In genomic region chr18:35005963-35006577, GRCh38 we compare ENCODE assay signal across 8 cellular contexts. TPM values are rescaled to one million over a fixed set of nuclear protein-coding genes. Genes with fewer than 3 reads are reported as not detected.
DNase-seq lines count a peak whose midpoint lies in the region; ATAC-seq, FAIRE-seq and TF ChIP-seq lines count a peak whose summit lies in the region.

No MANE protein-coding gene starts in this region.

- H3K36me3 Mint-ChIP-seq in activated CD8-positive, alpha-beta memory T cell treated with anti-CD3 and anti-CD28 coated beads, Interleukin-2, amount 10 ng/mL, durations not matched to agents 7 days and 5 days = no peaks in the 10 kb centered on the region
- no peaks in the 10 kb centered on the region for H3K36me3 Mint-ChIP-seq in H9 (ENCODE audit: insufficient read depth in 1 of 3, low read depth in 3 of 3)

- H3K23ac ChIP-seq in H9 (ENCODE audit: insufficient read length, low read depth, low read length) (no peak overlapping the region), H1 (ENCODE audit: insufficient read length) (no peak overlapping the region), mesenchymal stem cell (ENCODE audit: low read length in 2 of 2) (no peak overlapping the region)

- H4K20me1 ChIP-seq in H9 (ENCODE audit: control insufficient read depth, insufficient read depth, insufficient read length) (no peaks in the 10 kb centered on the region), H1 (replicated peaks in 1 of 2; ENCODE audit: control insufficient read depth in 1 of 2, insufficient read depth in 2 of 2, low read length in 2 of 2) (no peaks in the 10 kb centered on the region)

- no peak overlapping the region for H3K56ac ChIP-seq in H9 (ENCODE audit: insufficient read length, low read depth, low read length)
- no peak overlapping the region for H3K56ac ChIP-seq in H1 (replicated peaks; ENCODE audit: insufficient read length, low read depth, low read length)

- H4K91ac ChIP-seq in H9 (ENCODE audit: insufficient read length, low read depth, low read length) (no peak overlapping the region), H1 (replicated peaks; ENCODE audit: insufficient read length, low read length) (no peak overlapping the region), mesenchymal stem cell (ENCODE audit: low read length) (no peak overlapping the region)

- no peak overlapping the region for H2BK20ac ChIP-seq in H9 (ENCODE audit: low read depth, low read length, poor library complexity, severe bottlenecking)
- H2BK20ac ChIP-seq in H1 (ENCODE audit: low read length) = no peak overlapping the region

- H4K8ac ChIP-seq in H9 (replicated peaks; ENCODE audit: insufficient read length, low read depth, low read length) = no peak overlapping the region
- no peak overlapping the region for H4K8ac ChIP-seq in H1 (ENCODE audit: extremely low read depth, insufficient read depth, low read length)
- H4K8ac ChIP-seq in mesenchymal stem cell (ENCODE audit: low read length) = no peak overlapping the region

- TF ChIP-seq POLR2A in Peyer's patch (IDR thresholded peaks at IDR 0.05) (no peak), H1 (IDR thresholded peaks at IDR 0.05; ENCODE audit: control extremely low read depth in 1 of 2, low read depth in 2 of 2, low read length in 2 of 2) (no peak)

- peak; percentile 89 for FAIRE-seq in H1 (lab: Jason Lieb, UNC)

- CTCF ChIA-PET in activated CD8-positive, alpha-beta memory T cell treated with anti-CD3 and anti-CD28 coated beads, Interleukin-2, amount 10 ng/mL, durations not matched to agents 7 days and 5 days (lab: Charles Lee) = interaction anchor here (0.7 to 2.6 kb wide), 10 partner anchors 11 to 226 kb away, joined by 3 to 10 read pairs (median 4); partner anchors contain the start of gene MAPRE2
- CTCF ChIA-PET in H1 (lab: Charles Lee; ENCODE audit: partially characterized antibody) = interaction anchor here (0.7 to 2.7 kb wide), 22 partner anchors 9 to 381 kb away, joined by 3 to 20 read pairs (median 4); no protein-coding TSS in a partner anchor

- H3K79me2 ChIP-seq in H9 (ENCODE audit: insufficient read depth, low read length) (no peaks in the 10 kb centered on the region), H1 (ENCODE audit: control insufficient read depth in 1 of 2, insufficient read depth in 2 of 2, low read length in 2 of 2) (no peaks in the 10 kb centered on the region)

- no peak overlapping the region for H3K27ac Mint-ChIP-seq in activated CD8-positive, alpha-beta memory T cell treated with anti-CD3 and anti-CD28 coated beads, Interleukin-2, amount 10 ng/mL, durations not matched to agents 7 days and 5 days
- H3K27ac Mint-ChIP-seq in H9 = no peak overlapping the region

- H2BK120ac ChIP-seq in H9 (ENCODE audit: low read depth, low read length, poor library complexity, severe bottlenecking) (no peak overlapping the region), H1 (replicated peaks; ENCODE audit: low read depth, low read length) (no peak overlapping the region), mesenchymal stem cell (ENCODE audit: low read depth, low read length) (no peak overlapping the region)

- H3K4me1 ChIP-seq in H9 (ENCODE audit: insufficient read depth, low read length) (no peaks in the 10 kb centered on the region), Peyer's patch (no peaks in the 10 kb centered on the region), H1 (replicated peaks in 1 of 4; ENCODE audit: control insufficient read depth in 3 of 4, insufficient read depth in 4 of 4, low read length in 3 of 4) (peaks cover 0 to 2% (median 0%) of the 10 kb centered on the region in 4 experiments; a peak in 1 of 7 replicates), mesenchymal stem cell (ENCODE audit: control insufficient read depth, insufficient read depth, low read depth, low read length) (peaks cover 1% of the 10 kb centered on the region)

- no peaks in the 10 kb centered on the region for H3K9me3 Mint-ChIP-seq in activated CD8-positive, alpha-beta memory T cell treated with anti-CD3 and anti-CD28 coated beads, Interleukin-2, amount 10 ng/mL, durations not matched to agents 7 days and 5 days (ENCODE audit: low read depth)
- no peaks in the 10 kb centered on the region for H3K9me3 Mint-ChIP-seq in H9

- H3K27me3 ChIP-seq in H9 (ENCODE audit: insufficient read depth, low read length) (no peaks in the 10 kb centered on the region), Peyer's patch (no peaks in the 10 kb centered on the region), H1 (replicated peaks in 1 of 4; ENCODE audit: control insufficient read depth in 3 of 4, extremely low read depth in 1 of 4, insufficient read depth in 3 of 4, low read length in 3 of 4) (no peaks in the 10 kb centered on the region), mesenchymal stem cell (ENCODE audit: control insufficient read depth in 1 of 2, insufficient read depth in 1 of 2, low read length in 2 of 2) (no peaks in the 10 kb centered on the region)

- no peak overlapping the region for H3K4me3 Mint-ChIP-seq in activated CD8-positive, alpha-beta memory T cell treated with anti-CD3 and anti-CD28 coated beads, Interleukin-2, amount 10 ng/mL, durations not matched to agents 7 days and 5 days
- no peak overlapping the region for H3K4me3 Mint-ChIP-seq in H9

- no peak overlapping the region for H3K27ac ChIP-seq in H9 (ENCODE audit: insufficient read length, low read depth, low read length)
- no peak overlapping the region for H3K27ac ChIP-seq in Peyer's patch
- H3K27ac ChIP-seq in H1 (ENCODE audit: low read depth, low read length) = no peak overlapping the region
- H3K27ac ChIP-seq in mesenchymal stem cell (ENCODE audit: low read length, poor library complexity, severe bottlenecking) = no peak overlapping the region

- H4K5ac ChIP-seq in H9 (ENCODE audit: insufficient read length, low read depth, low read length) (no peak overlapping the region), H1 (ENCODE audit: insufficient read length, low read depth, low read length) (no peak overlapping the region)

- no peak overlapping the region for H3K4me2 ChIP-seq in H9 (ENCODE audit: insufficient read depth, insufficient read length, low read length)
- no peak overlapping the region for H3K4me2 ChIP-seq in H1 (ENCODE audit: insufficient read depth in 1 of 2, low read depth in 2 of 2, low read length in 2 of 2)
- H3K4me2 ChIP-seq in mesenchymal stem cell (ENCODE audit: low read length, poor library complexity, severe bottlenecking) = no peak overlapping the region

- H2AK5ac ChIP-seq in H9 (ENCODE audit: insufficient read length, low read length) (no peak overlapping the region), H1 (ENCODE audit: low read depth, low read length) (no peak overlapping the region), mesenchymal stem cell (ENCODE audit: low read length, severe bottlenecking) (no peak overlapping the region)

- H2AFZ ChIP-seq in H9 (ENCODE audit: low read length) (peak overlapping the region; percentile 91), H1 (ENCODE audit: low read length) (0 out of 2 replicates have a peak overlapping the region, but pooled peaks have one; percentile 61), mesenchymal stem cell (ENCODE audit: low read depth, low read length) (no peak overlapping the region)

- H3K79me1 ChIP-seq in H9 (ENCODE audit: insufficient read depth, low read depth, low read length, poor library complexity, severe bottlenecking) (no peaks in the 10 kb centered on the region), H1 (ENCODE audit: low read depth, low read length) (no peaks in the 10 kb centered on the region), mesenchymal stem cell (replicated peaks; ENCODE audit: low read length, poor library complexity, severe bottlenecking) (no peaks in the 10 kb centered on the region)

- H3K4me1 Mint-ChIP-seq in activated CD8-positive, alpha-beta memory T cell treated with anti-CD3 and anti-CD28 coated beads, Interleukin-2, amount 10 ng/mL, durations not matched to agents 7 days and 5 days = no peaks in the 10 kb centered on the region
- H3K4me1 Mint-ChIP-seq in H9 = peaks cover 2% of the 10 kb centered on the region in 2 experiments; a peak in 1 of 4 replicates

- no peak overlapping the region for H3T11ph ChIP-seq in H9 (ENCODE audit: low read length)

- POLR2A ChIA-PET in H1 (lab: Charles Lee; ENCODE audit: partially characterized antibody) = no interaction called here

- peak; percentile 76 for TF ChIP-seq CTCF in H9 (conservative IDR thresholded peaks at IDR 0.05)
- TF ChIP-seq CTCF in LNCaP clone FGC (IDR thresholded peaks at IDR 0.05; ENCODE audit: control insufficient read depth, extremely low read depth, insufficient read depth) = peak; percentile 52
- TF ChIP-seq CTCF in Peyer's patch (IDR thresholded peaks at IDR 0.05) = peak in 5 of 6 experiments; percentile 45 to 74 (median 67)
- TF ChIP-seq CTCF in H1 (IDR thresholded peaks at IDR 0.05; ENCODE audit: control extremely low read depth in 1 of 3, insufficient read depth in 1 of 3, low read depth in 1 of 3, low read length in 3 of 3) = peak in 2 of 3 experiments; percentile 57 to 61; a peak in 3 of 4 replicates

- H2BK15ac ChIP-seq in H9 (ENCODE audit: low read depth, low read length) (no peak overlapping the region), H1 (ENCODE audit: low read length) (no peak overlapping the region), mesenchymal stem cell (ENCODE audit: low read depth, poor library complexity, severe bottlenecking) (no peak overlapping the region)

- no peak overlapping the region for H2BK5ac ChIP-seq in H9 (ENCODE audit: insufficient read length, low read length)
- H2BK5ac ChIP-seq in H1 (ENCODE audit: low read depth, low read length) = no peak overlapping the region
- no peak overlapping the region for H2BK5ac ChIP-seq in mesenchymal stem cell (ENCODE audit: low read depth, low read length, poor library complexity, severe bottlenecking)

- H3K27me3 Mint-ChIP-seq in activated CD8-positive, alpha-beta memory T cell treated with anti-CD3 and anti-CD28 coated beads, Interleukin-2, amount 10 ng/mL, durations not matched to agents 7 days and 5 days = no peaks in the 10 kb centered on the region
- H3K27me3 Mint-ChIP-seq in H9 (ENCODE audit: low read depth) = peaks cover 2% of the 10 kb centered on the region; the same call in 1 of the 2 replicates

- no peak for TF ChIP-seq EP300 in H1 (IDR thresholded peaks at IDR 0.05; ENCODE audit: borderline replicate concordance in 1 of 2, low read depth in 2 of 2, low read length in 2 of 2)

- no peak for DNase-seq in activated CD8-positive, alpha-beta memory T cell treated with anti-CD3 and anti-CD28 coated beads, Interleukin-2, amount 10 ng/mL, durations not matched to agents 7 days and 5 days
- DNase-seq in activated CD8-positive, alpha-beta memory T cell treated with anti-CD3 and anti-CD28 coated beads for 24 hours = no peak
- DNase-seq in H9 = no peak
- DNase-seq in LNCaP clone FGC (ENCODE audit: low read depth) = no peak
- no peak for DNase-seq in Peyer's patch
- DNase-seq in H1 (ENCODE audit: low read depth in 1 of 2, low spot score in 2 of 2) = no peak
- peak; percentile 78 for DNase-seq in mesenchymal stem cell
- DNase-seq in GOT3 (lab: John Stamatoyannopoulos, UW) = no peak

- H3K23me2 ChIP-seq in H9 (ENCODE audit: insufficient read length, low read depth, low read length, poor library complexity, severe bottlenecking) = no peaks in the 10 kb centered on the region
- no peaks in the 10 kb centered on the region for H3K23me2 ChIP-seq in H1 (ENCODE audit: low read depth, low read length)

- H3K4ac ChIP-seq in H9 (ENCODE audit: low read depth, low read length) = no peak overlapping the region
- H3K4ac ChIP-seq in H1 (replicated peaks; ENCODE audit: insufficient read length, low read depth, low read length) = no peak overlapping the region
- H3K4ac ChIP-seq in mesenchymal stem cell (ENCODE audit: low read depth in 1 of 2, low read length in 2 of 2) = no peak overlapping the region

- H3K4me3 ChIP-seq in LNCaP clone FGC (ENCODE audit: low read depth, low read length) (no peak overlapping the region), Peyer's patch (no peak overlapping the region), H1 (ENCODE audit: extremely low read depth in 1 of 4, insufficient read depth in 2 of 4, low read depth in 3 of 4, low read length in 4 of 4) (no peak overlapping the region), mesenchymal stem cell (ENCODE audit: insufficient read depth in 1 of 2, low read depth in 1 of 2, low read length in 2 of 2) (no peak overlapping the region)

- H3K18ac ChIP-seq in H9 (ENCODE audit: insufficient read length, low read depth, low read length) (no peak overlapping the region), H1 (ENCODE audit: extremely low read depth, low read length) (no peak overlapping the region), mesenchymal stem cell (ENCODE audit: low read depth in 1 of 2, low read length in 2 of 2) (no peak overlapping the region)

- no peak overlapping the region for H3K9ac ChIP-seq in H9 (ENCODE audit: extremely low read depth, insufficient read length, low read length)
- no peak overlapping the region for H3K9ac ChIP-seq in H1 (replicated peaks in 1 of 4; ENCODE audit: extremely low read depth in 1 of 4, low read depth in 3 of 4, low read length in 3 of 4)
- no peak overlapping the region for H3K9ac ChIP-seq in mesenchymal stem cell (ENCODE audit: low read length)

- H3K9me3 ChIP-seq in H9 (ENCODE audit: control insufficient read depth, low read depth, low read length) (no peaks in the 10 kb centered on the region), Peyer's patch (no peaks in the 10 kb centered on the region), H1 (ENCODE audit: insufficient read depth in 2 of 2, low read depth in 1 of 2, low read length in 1 of 2) (no peaks in the 10 kb centered on the region), mesenchymal stem cell (ENCODE audit: control insufficient read depth, low read length) (no peaks in the 10 kb centered on the region)

- WGBS in H9 (ENCODE audit: extremely low coverage, insufficient read length, low lambda C conversion rate) = no CpG with 5 or more reads among the region's 7 CpGs
- 53% methylated on average over 7 of the region's 7 CpGs; no CpG with 5 or more reads in 1 of the 2 experiments for WGBS in H1 (ENCODE audit: extremely low coverage in 1 of 2, insufficient coverage in 1 of 2, insufficient read length in 1 of 2, insufficient replicate concordance in 2 of 2, low coverage in 1 of 2, low lambda C conversion rate in 2 of 2, missing lambda C conversion rate in 1 of 2), 2 experiments
- WGBS in mesenchymal stem cell = 53% methylated on average over 6 of the region's 7 CpGs

- H2BK12ac ChIP-seq in H9 (ENCODE audit: insufficient read length, low read depth, low read length) (no peak overlapping the region), H1 (ENCODE audit: low read depth, low read length) (no peak overlapping the region), mesenchymal stem cell (ENCODE audit: low read length in 2 of 2) (no peak overlapping the region)

- TF ChIP-seq RAD21 in H1 (IDR thresholded peaks at IDR 0.05 in 1 of 2, conservative IDR thresholded peaks at IDR 0.05 in 1 of 2; ENCODE audit: low read depth in 2 of 2, low read length in 2 of 2) = peak; percentile 82 to 89

- H3K36me3 ChIP-seq in Peyer's patch (no peaks in the 10 kb centered on the region), H1 (ENCODE audit: control insufficient read depth in 2 of 4, insufficient read depth in 4 of 4, low read length in 3 of 4) (no peaks in the 10 kb centered on the region), mesenchymal stem cell (ENCODE audit: control insufficient read depth in 1 of 2, insufficient read depth in 2 of 2, low read depth in 1 of 2, low read length in 2 of 2) (no peaks in the 10 kb centered on the region)

- peak; percentile 65 for ATAC-seq in activated CD8-positive, alpha-beta memory T cell treated with anti-CD3 and anti-CD28 coated beads, Interleukin-2, amount 10 ng/mL, durations not matched to agents 7 days and 5 days

- H3K14ac ChIP-seq in H9 (ENCODE audit: insufficient read depth, low read length) (no peak overlapping the region), H1 (ENCODE audit: insufficient read length) (no peak overlapping the region), mesenchymal stem cell (ENCODE audit: low read length in 2 of 2) (no peak overlapping the region)

RNA-seq across cellular contexts. Expression of gene MAPRE2, which starts 35.1 kb away (rescaled TPM):
- 10 to 100 TPM; 40.2 to 49.0 TPM for total RNA-seq in activated CD8-positive, alpha-beta memory T cell treated with anti-CD3 and anti-CD28 coated beads, Interleukin-2, amount 10 ng/mL, durations not matched to agents 7 days and 5 days
- total RNA-seq in H9 (2021) = 27.0 and 29.4 TPM in 2 replicates
- total RNA-seq in Peyer's patch = 10 to 100 TPM; 16.5 to 50.3 (median 21.2) TPM
- 30.9 and 32.6 TPM in 2 replicates for total RNA-seq in H1 (2021; fragmentation: NEBNext Ultra II Directional; extraction: Animal tissue kit (Norgen Biotek cat#: 25700))
- 24.2 and 33.1 TPM in 2 replicates for polyA plus RNA-seq in H1 (2011; rRNA removed)
- 30.0 TPM for polyA plus RNA-seq in H1 (2011; cell fraction: cytosol; rRNA removed)
- polyA plus RNA-seq in H1 (2011; cell fraction: nucleus; rRNA removed) = 17.5 TPM
- 21.2 to 32.2 TPM (median 24.4 TPM) in 4 replicates for polyA plus RNA-seq in H1 (2012, experiment 1 of 2)
- 5.2 TPM for polyA plus RNA-seq in H1 (2012, experiment 2 of 2)
- polyA plus RNA-seq in H1 (2013, experiment 1 of 2) = 18.5 TPM
- 18.6 TPM for polyA plus RNA-seq in H1 (2013, experiment 2 of 2)
- polyA minus RNA-seq in H1 (2011; rRNA and poly(A)+ RNA removed) = 37.3 and 44.8 TPM in 2 replicates
- 28.1 TPM for polyA minus RNA-seq in H1 (2011; cell fraction: cytosol; rRNA and poly(A)+ RNA removed)
- polyA minus RNA-seq in H1 (2011; cell fraction: nucleus; rRNA and poly(A)+ RNA removed) = 30.2 TPM
- 54.6 TPM for polyA plus RNA-seq in mesenchymal stem cell (2013, experiment 1 of 2)
- 55.7 TPM for polyA plus RNA-seq in mesenchymal stem cell (2013, experiment 2 of 2)
